In the genomic region with DNA sequence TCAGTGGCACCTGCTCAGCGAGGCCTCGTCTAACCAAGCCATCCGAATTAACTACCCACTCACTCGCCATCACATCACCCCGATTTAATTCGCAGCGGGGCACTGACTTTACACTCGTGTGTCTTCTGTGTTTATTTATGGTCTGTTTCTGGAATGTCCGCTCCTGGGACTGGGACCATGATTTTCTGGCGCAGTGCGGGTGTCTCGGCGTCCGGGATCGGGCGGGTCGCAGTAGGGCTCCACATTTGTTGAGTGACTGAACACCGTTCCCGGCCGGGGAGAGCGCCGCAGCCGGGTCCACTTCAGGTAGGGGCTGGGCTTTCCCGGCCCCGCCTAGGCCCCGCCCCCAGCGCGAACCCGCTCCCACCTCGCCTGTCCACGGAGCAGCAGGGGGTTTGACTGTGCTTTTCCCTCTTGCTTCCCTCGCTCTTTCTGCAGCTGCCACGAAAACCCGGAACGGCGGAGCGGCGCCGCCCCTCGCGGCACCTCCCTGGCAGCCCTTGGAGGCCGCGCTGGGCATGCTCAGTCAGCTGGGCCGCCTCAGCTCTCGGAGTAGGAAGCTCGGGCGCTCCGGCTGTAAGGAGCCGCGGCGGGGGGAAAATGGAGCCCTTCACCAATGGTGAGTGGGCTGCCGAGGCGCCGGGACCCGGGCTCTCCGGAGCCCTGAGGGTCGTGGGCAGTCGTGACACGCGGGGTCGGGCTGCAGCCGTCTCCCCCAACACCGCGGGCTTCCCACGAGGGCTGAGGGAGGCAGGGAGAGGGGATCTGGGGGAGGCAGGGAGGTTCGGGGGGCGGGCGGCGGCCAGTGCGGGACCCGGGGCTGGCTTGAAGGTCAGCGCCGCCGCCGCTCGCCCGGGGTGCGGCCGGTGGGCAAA, we compare ENCODE assay signal across 1 cellular context.
TF ChIP-seq lines count a peak whose summit lies in the region.

A gene (plus strand): TSS at position 525 of the 875 bp plus-strand sequence. CDS start 76 bp downstream, at position 601.

TF ChIP-seq in GM12878, 131 proteins besides CTCF, POLR2A, EP300 and RAD21 (continued from another document and continues in another):
- TF ChIP-seq NR2C1 (IDR thresholded peaks at IDR 0.05) (peak; percentile 16; the same call in 1 of the 2 replicates), NFYA (IDR thresholded peaks at IDR 0.05; ENCODE audit: borderline replicate concordance, low read depth, low read length) (no peak), SUZ12 (IDR thresholded peaks at IDR 0.05; ENCODE audit: unreplicated experiment) (no peak), WRNIP1 (IDR thresholded peaks at IDR 0.05; ENCODE audit: borderline replicate concordance, low read depth, low read length) (no peak), HDAC2 (IDR thresholded peaks at IDR 0.05) (no peak), MTA2 (IDR thresholded peaks at IDR 0.05; ENCODE audit: low read depth) (no peak), BHLHE40 (IDR thresholded peaks at IDR 0.05; ENCODE audit: borderline replicate concordance in 1 of 2, low read depth in 2 of 2, low read length in 1 of 2) (peak; percentile 67 to 84; a peak in 3 of 4 replicates), ETV6 (conservative IDR thresholded peaks at IDR 0.05 in 1 of 2, IDR thresholded peaks at IDR 0.05 in 1 of 2; ENCODE audit: borderline replicate concordance in 1 of 2, low read depth in 1 of 2) (no peak), MYB (IDR thresholded peaks at IDR 0.05; ENCODE audit: borderline replicate concordance, low read depth, low read length) (0 out of 2 replicates have a peak, but pooled peaks have one; percentile 53), TAF1 (IDR thresholded peaks at IDR 0.05; ENCODE audit: borderline replicate concordance, low read depth, low read length) (peak; percentile 77), PML (IDR thresholded peaks at IDR 0.05; ENCODE audit: low read length) (no peak), POU2F2 (IDR thresholded peaks at IDR 0.05; ENCODE audit: borderline replicate concordance, low read depth, low read length) (peak; percentile 59; the same call in 1 of the 3 replicates), NFIC (IDR thresholded peaks at IDR 0.05; ENCODE audit: low read depth, low read length) (no peak), PAX5 (IDR thresholded peaks at IDR 0.05; ENCODE audit: borderline replicate concordance, low read depth, low read length) (peak; percentile 6; the same call in 1 of the 2 replicates), KLF5 (IDR thresholded peaks at IDR 0.05; ENCODE audit: partially characterized antibody) (no peak), CREM (IDR thresholded peaks at IDR 0.05; ENCODE audit: low read depth) (peak; percentile 59; the same call in 1 of the 2 replicates), MEF2B (IDR thresholded peaks at IDR 0.05; ENCODE audit: partially characterized antibody, poor library complexity, severe bottlenecking) (no peak), MEF2A (IDR thresholded peaks at IDR 0.05; ENCODE audit: insufficient read depth, low read depth, low read length) (0 out of 2 replicates have a peak, but pooled peaks have one; percentile 52), EED (IDR thresholded peaks at IDR 0.05; ENCODE audit: low read depth) (peak; percentile 80; the same call in 1 of the 2 replicates), SREBF2 (IDR thresholded peaks at IDR 0.05; ENCODE audit: low read length) (no peak), MTA3 (IDR thresholded peaks at IDR 0.05; ENCODE audit: borderline replicate concordance, low read length) (no peak), TCF7 (IDR thresholded peaks at IDR 0.05; ENCODE audit: borderline replicate concordance) (no peak), BRCA1 (IDR thresholded peaks at IDR 0.05; ENCODE audit: low read depth, low read length) (no peak)
- TF ChIP-seq, protein P1, sequence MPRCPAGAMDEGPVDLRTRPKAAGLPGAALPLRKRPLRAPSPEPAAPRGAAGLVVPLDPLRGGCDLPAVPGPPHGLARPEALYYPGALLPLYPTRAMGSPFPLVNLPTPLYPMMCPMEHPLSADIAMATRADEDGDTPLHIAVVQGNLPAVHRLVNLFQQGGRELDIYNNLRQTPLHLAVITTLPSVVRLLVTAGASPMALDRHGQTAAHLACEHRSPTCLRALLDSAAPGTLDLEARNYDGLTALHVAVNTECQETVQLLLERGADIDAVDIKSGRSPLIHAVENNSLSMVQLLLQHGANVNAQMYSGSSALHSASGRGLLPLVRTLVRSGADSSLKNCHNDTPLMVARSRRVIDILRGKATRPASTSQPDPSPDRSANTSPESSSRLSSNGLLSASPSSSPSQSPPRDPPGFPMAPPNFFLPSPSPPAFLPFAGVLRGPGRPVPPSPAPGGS (IDR thresholded peaks at IDR 0.05; ENCODE audit: borderline replicate concordance, insufficient read depth, low read depth, low read length, poor library complexity, severe bottlenecking): peak; percentile 59
- TF ChIP-seq, protein P2, sequence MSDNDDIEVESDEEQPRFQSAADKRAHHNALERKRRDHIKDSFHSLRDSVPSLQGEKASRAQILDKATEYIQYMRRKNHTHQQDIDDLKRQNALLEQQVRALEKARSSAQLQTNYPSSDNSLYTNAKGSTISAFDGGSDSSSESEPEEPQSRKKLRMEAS (IDR thresholded peaks at IDR 0.05; ENCODE audit: low read depth, low read length): peak; percentile 52; the same call in 1 of the 2 replicates
- TF ChIP-seq, protein P3, sequence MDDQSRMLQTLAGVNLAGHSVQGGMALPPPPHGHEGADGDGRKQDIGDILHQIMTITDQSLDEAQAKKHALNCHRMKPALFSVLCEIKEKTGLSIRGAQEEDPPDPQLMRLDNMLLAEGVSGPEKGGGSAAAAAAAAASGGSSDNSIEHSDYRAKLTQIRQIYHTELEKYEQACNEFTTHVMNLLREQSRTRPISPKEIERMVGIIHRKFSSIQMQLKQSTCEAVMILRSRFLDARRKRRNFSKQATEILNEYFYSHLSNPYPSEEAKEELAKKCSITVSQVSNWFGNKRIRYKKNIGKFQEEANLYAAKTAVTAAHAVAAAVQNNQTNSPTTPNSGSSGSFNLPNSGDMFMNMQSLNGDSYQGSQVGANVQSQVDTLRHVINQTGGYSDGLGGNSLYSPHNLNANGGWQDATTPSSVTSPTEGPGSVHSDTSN (IDR thresholded peaks at IDR 0.05; ENCODE audit: insufficient replicate concordance, low read depth, low read length): no peak
- TF ChIP-seq, protein P4, sequence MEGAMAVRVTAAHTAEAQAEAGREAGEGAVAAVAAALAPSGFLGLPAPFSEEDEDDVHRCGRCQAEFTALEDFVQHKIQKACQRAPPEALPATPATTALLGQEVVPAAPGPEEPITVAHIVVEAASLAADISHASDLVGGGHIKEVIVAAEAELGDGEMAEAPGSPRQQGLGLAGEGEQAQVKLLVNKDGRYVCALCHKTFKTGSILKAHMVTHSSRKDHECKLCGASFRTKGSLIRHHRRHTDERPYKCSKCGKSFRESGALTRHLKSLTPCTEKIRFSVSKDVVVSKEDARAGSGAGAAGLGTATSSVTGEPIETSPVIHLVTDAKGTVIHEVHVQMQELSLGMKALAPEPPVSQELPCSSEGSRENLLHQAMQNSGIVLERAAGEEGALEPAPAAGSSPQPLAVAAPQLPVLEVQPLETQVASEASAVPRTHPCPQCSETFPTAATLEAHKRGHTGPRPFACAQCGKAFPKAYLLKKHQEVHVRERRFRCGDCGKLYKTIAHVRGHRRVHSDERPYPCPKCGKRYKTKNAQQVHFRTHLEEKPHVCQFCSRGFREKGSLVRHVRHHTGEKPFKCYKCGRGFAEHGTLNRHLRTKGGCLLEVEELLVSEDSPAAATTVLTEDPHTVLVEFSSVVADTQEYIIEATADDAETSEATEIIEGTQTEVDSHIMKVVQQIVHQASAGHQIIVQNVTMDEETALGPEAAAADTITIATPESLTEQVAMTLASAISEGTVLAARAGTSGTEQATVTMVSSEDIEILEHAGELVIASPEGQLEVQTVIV (IDR thresholded peaks at IDR 0.05; ENCODE audit: borderline replicate concordance, partially characterized antibody): peak; percentile 51
- TF ChIP-seq, protein P5, sequence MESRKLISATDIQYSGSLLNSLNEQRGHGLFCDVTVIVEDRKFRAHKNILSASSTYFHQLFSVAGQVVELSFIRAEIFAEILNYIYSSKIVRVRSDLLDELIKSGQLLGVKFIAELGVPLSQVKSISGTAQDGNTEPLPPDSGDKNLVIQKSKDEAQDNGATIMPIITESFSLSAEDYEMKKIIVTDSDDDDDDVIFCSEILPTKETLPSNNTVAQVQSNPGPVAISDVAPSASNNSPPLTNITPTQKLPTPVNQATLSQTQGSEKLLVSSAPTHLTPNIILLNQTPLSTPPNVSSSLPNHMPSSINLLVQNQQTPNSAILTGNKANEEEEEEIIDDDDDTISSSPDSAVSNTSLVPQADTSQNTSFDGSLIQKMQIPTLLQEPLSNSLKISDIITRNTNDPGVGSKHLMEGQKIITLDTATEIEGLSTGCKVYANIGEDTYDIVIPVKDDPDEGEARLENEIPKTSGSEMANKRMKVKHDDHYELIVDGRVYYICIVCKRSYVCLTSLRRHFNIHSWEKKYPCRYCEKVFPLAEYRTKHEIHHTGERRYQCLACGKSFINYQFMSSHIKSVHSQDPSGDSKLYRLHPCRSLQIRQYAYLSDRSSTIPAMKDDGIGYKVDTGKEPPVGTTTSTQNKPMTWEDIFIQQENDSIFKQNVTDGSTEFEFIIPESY (IDR thresholded peaks at IDR 0.05): no peak
- TF ChIP-seq, protein P6, sequence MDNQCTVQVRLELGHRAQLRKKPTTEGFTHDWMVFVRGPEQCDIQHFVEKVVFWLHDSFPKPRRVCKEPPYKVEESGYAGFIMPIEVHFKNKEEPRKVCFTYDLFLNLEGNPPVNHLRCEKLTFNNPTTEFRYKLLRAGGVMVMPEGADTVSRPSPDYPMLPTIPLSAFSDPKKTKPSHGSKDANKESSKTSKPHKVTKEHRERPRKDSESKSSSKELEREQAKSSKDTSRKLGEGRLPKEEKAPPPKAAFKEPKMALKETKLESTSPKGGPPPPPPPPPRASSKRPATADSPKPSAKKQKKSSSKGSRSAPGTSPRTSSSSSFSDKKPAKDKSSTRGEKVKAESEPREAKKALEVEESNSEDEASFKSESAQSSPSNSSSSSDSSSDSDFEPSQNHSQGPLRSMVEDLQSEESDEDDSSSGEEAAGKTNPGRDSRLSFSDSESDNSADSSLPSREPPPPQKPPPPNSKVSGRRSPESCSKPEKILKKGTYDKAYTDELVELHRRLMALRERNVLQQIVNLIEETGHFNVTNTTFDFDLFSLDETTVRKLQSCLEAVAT (IDR thresholded peaks at IDR 0.05): 0 out of 2 replicates have a peak, but pooled peaks have one; percentile 12
- TF ChIP-seq, protein P7, sequence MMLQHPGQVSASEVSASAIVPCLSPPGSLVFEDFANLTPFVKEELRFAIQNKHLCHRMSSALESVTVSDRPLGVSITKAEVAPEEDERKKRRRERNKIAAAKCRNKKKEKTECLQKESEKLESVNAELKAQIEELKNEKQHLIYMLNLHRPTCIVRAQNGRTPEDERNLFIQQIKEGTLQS (IDR thresholded peaks at IDR 0.05; ENCODE audit: borderline replicate concordance, extremely low read depth, low read depth, low read length): no peak
- TF ChIP-seq, protein P8, sequence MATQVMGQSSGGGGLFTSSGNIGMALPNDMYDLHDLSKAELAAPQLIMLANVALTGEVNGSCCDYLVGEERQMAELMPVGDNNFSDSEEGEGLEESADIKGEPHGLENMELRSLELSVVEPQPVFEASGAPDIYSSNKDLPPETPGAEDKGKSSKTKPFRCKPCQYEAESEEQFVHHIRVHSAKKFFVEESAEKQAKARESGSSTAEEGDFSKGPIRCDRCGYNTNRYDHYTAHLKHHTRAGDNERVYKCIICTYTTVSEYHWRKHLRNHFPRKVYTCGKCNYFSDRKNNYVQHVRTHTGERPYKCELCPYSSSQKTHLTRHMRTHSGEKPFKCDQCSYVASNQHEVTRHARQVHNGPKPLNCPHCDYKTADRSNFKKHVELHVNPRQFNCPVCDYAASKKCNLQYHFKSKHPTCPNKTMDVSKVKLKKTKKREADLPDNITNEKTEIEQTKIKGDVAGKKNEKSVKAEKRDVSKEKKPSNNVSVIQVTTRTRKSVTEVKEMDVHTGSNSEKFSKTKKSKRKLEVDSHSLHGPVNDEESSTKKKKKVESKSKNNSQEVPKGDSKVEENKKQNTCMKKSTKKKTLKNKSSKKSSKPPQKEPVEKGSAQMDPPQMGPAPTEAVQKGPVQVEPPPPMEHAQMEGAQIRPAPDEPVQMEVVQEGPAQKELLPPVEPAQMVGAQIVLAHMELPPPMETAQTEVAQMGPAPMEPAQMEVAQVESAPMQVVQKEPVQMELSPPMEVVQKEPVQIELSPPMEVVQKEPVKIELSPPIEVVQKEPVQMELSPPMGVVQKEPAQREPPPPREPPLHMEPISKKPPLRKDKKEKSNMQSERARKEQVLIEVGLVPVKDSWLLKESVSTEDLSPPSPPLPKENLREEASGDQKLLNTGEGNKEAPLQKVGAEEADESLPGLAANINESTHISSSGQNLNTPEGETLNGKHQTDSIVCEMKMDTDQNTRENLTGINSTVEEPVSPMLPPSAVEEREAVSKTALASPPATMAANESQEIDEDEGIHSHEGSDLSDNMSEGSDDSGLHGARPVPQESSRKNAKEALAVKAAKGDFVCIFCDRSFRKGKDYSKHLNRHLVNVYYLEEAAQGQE (IDR thresholded peaks at IDR 0.05; ENCODE audit: low read depth, low read length): no peak; the same call in 1 of the 2 replicates
- TF ChIP-seq, protein P9, sequence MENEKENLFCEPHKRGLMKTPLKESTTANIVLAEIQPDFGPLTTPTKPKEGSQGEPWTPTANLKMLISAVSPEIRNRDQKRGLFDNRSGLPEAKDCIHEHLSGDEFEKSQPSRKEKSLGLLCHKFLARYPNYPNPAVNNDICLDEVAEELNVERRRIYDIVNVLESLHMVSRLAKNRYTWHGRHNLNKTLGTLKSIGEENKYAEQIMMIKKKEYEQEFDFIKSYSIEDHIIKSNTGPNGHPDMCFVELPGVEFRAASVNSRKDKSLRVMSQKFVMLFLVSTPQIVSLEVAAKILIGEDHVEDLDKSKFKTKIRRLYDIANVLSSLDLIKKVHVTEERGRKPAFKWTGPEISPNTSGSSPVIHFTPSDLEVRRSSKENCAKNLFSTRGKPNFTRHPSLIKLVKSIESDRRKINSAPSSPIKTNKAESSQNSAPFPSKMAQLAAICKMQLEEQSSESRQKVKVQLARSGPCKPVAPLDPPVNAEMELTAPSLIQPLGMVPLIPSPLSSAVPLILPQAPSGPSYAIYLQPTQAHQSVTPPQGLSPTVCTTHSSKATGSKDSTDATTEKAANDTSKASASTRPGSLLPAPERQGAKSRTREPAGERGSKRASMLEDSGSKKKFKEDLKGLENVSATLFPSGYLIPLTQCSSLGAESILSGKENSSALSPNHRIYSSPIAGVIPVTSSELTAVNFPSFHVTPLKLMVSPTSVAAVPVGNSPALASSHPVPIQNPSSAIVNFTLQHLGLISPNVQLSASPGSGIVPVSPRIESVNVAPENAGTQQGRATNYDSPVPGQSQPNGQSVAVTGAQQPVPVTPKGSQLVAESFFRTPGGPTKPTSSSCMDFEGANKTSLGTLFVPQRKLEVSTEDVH (IDR thresholded peaks at IDR 0.05; ENCODE audit: low read depth, partially characterized antibody): no peak
